8 cellular contexts compared by ENCODE assay signal in the genomic region with DNA sequence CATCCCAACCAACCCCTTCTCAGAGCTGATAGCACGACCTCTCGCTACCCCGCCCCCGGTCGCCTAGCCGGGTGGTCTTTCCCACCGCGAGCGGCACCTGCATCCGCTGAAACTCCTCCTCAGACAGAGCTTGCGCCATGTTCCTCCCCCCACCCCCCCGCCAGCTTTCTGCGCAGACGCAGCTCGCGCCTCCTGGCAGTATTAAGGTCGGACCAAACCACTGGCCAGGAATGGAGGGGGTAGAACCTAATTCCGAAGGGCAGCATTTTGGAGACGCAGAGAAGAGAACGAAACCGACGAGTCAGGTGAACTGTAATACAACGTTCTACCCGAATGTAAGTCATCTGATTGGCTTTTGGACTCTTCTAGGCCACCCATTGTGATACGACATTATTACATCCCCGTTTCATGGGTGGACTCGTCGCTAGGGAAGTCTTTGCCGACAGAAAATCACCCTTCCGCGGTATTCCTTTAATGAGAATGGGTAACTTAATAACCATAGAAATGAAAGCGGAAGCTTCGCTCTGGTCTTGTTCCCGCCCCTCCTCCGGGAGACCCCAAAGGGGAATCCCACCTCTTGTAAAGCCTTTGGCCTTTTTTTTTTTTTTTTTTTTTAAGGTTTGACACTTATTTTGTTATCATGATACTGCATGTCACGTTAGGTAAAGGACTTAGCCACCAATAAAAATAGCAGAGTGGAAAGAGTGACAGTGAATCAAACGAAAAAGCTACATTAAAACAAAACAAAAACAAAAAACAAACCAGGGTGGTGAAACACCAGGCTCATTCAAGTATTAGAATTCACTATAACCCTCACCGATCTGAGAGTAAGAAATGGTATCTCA. TPM values are rescaled to one million over a fixed set of nuclear protein-coding genes. Genes with fewer than 3 reads are reported as not detected.
DNase-seq lines count a peak whose midpoint lies in the region; ATAC-seq lines count a peak whose summit lies in the region.

A gene with protein sequence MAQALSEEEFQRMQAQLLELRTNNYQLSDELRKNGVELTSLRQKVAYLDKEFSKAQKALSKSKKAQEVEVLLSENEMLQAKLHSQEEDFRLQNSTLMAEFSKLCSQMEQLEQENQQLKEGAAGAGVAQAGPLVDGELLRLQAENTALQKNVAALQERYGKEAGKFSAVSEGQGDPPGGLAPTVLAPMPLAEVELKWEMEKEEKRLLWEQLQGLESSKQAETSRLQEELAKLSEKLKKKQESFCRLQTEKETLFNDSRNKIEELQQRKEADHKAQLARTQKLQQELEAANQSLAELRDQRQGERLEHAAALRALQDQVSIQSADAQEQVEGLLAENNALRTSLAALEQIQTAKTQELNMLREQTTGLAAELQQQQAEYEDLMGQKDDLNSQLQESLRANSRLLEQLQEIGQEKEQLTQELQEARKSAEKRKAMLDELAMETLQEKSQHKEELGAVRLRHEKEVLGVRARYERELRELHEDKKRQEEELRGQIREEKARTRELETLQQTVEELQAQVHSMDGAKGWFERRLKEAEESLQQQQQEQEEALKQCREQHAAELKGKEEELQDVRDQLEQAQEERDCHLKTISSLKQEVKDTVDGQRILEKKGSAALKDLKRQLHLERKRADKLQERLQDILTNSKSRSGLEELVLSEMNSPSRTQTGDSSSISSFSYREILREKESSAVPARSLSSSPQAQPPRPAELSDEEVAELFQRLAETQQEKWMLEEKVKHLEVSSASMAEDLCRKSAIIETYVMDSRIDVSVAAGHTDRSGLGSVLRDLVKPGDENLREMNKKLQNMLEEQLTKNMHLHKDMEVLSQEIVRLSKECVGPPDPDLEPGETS (minus strand): TSS at position 174 of the 845 bp plus-strand sequence. CDS start 35 bp downstream, at position 139.

- no peak within 1 kb of the TSS for H2AK5ac ChIP-seq in mesendoderm (ENCODE audit: low read length)

- H3K27ac Mint-ChIP-seq in CD8-positive, alpha-beta memory T cell, result peak within 1 kb of the TSS; percentile 90 to 100 (median 99)

- POLR2A ChIA-PET in CD8-positive, alpha-beta memory T cell (lab: Charles Lee), result interaction anchor here (0.6 to 1.7 kb wide), 10 partner anchors 10 to 308 kb away, joined by 3 to 8 read pairs (median 4); a partner anchor contains a TSS

- peaks cover 0 to 10% of the 10 kb centered on the region in 2 donors for H3K27me3 Mint-ChIP-seq in CD8-positive, alpha-beta memory T cell

- no peak within 1 kb of the TSS for H2BK15ac ChIP-seq in mesendoderm (replicated peaks; ENCODE audit: low read depth)

- H3K4me2 ChIP-seq in mesendoderm (ENCODE audit: low read length), result peak within 1 kb of the TSS; percentile 52

- peaks cover 15% of the 10 kb centered on the region for H3K4me1 ChIP-seq in CD8-positive, alpha-beta memory T cell (ENCODE audit: insufficient read depth, low read length)
- H3K4me1 ChIP-seq in endocrine pancreas (ENCODE audit: control insufficient read depth, insufficient read depth, low read length), result no peaks in the 10 kb centered on the region
- no peaks in the 10 kb centered on the region for H3K4me1 ChIP-seq in mesendoderm (ENCODE audit: control insufficient read depth, low read depth, low read length)

- peak within 1 kb of the TSS; percentile 95 for H3K27ac ChIP-seq in CD8-positive, alpha-beta memory T cell (ENCODE audit: low read depth, low read length)
- H3K27ac ChIP-seq in mesendoderm (ENCODE audit: low read depth, low read length), result no peak within 1 kb of the TSS

- H3K9me3 Mint-ChIP-seq in CD8-positive, alpha-beta memory T cell, result no peaks in the 10 kb centered on the region

- no peak within 1 kb of the TSS for H2BK5ac ChIP-seq in mesendoderm (ENCODE audit: low read length)

- peak within 1 kb of the TSS; percentile 82 for H3K4me3 ChIP-seq in CD8-positive, alpha-beta memory T cell (ENCODE audit: low read length)
- H3K4me3 ChIP-seq in endocrine pancreas (ENCODE audit: control insufficient read depth, insufficient read depth, low read length) (peak within 1 kb of the TSS; percentile 82), mesendoderm (ENCODE audit: low read length) (peak within 1 kb of the TSS; percentile 73)

- no peak within 1 kb of the TSS for H3K4ac ChIP-seq in mesendoderm (ENCODE audit: low read depth, low read length)

- H3K4me3 Mint-ChIP-seq in CD8-positive, alpha-beta memory T cell, result peak within 1 kb of the TSS; percentile 94 to 100 (median 98)

- peak within 1 kb of the TSS; percentile 90 for H3K56ac ChIP-seq in mesendoderm (ENCODE audit: low read length)

- H4K8ac ChIP-seq in mesendoderm (ENCODE audit: low read depth, low read length), result no peak within 1 kb of the TSS

- peaks cover 2% of the 10 kb centered on the region for H3K79me2 ChIP-seq in mesendoderm (ENCODE audit: control insufficient read depth, insufficient read depth, low read length)

- H3K27me3 ChIP-seq in CD8-positive, alpha-beta memory T cell (ENCODE audit: insufficient read depth, low read length, poor library complexity, severe bottlenecking), result no peaks in the 10 kb centered on the region
- H3K27me3 ChIP-seq in endocrine pancreas (ENCODE audit: control insufficient read depth, insufficient read depth, low read length) (no peaks in the 10 kb centered on the region), mesendoderm (ENCODE audit: insufficient read depth, low read length, poor library complexity) (no peaks in the 10 kb centered on the region)

- peaks cover 5 to 27% (median 6%) of the 10 kb centered on the region in 3 donors for H3K36me3 Mint-ChIP-seq in CD8-positive, alpha-beta memory T cell

- no peaks in the 10 kb centered on the region for H3K9me3 ChIP-seq in CD8-positive, alpha-beta memory T cell (ENCODE audit: low read length)
- no peaks in the 10 kb centered on the region for H3K9me3 ChIP-seq in endocrine pancreas (ENCODE audit: control insufficient read depth, low read length)

- peaks cover 29 to 40% (median 32%) of the 10 kb centered on the region in 3 donors for H3K4me1 Mint-ChIP-seq in CD8-positive, alpha-beta memory T cell

- no peak within 1 kb of the TSS for H2BK120ac ChIP-seq in mesendoderm (ENCODE audit: low read depth, low read length)

- H3K36me3 ChIP-seq in CD8-positive, alpha-beta memory T cell (ENCODE audit: insufficient read depth, low read length), result peaks cover 12% of the 10 kb centered on the region
- peaks cover 5% of the 10 kb centered on the region for H3K36me3 ChIP-seq in endocrine pancreas (ENCODE audit: control insufficient read depth, insufficient read depth, low read length)
- H3K36me3 ChIP-seq in mesendoderm (ENCODE audit: control insufficient read depth, insufficient read depth, low read length), result no peaks in the 10 kb centered on the region

- H3K9ac ChIP-seq in endocrine pancreas (ENCODE audit: control insufficient read depth, insufficient read depth, low read length), result peak within 1 kb of the TSS; percentile 96
- H3K9ac ChIP-seq in mesendoderm (ENCODE audit: low read length), result peak within 1 kb of the TSS; percentile 82

- DNase-seq in CD8-positive, alpha-beta memory T cell, result peak; percentile 67 to 88 (median 83)
- peak; percentile 91 for DNase-seq in HT-29 (ENCODE audit: low spot score)
- DNase-seq in NOMO-1 treated with dmso at 0.1 percent for 144 hours (lab: John Stamatoyannopoulos, UW; ENCODE audit: unreplicated experiment), result peak; percentile 68
- peak in 2 of 3 experiments; percentile 45 to 49 for DNase-seq in activated CD8-positive, alpha-beta memory T cell treated with anti-CD3 and anti-CD28 coated beads for 48 hours (ENCODE audit: low read depth in 2 of 3, low spot score in 2 of 3)
- DNase-seq in mesendoderm, result peak; percentile 95
- DNase-seq in stimulated activated CD8-positive, alpha-beta memory T cell treated with anti-CD3 and anti-CD28 coated beads, Interleukin-15, amount 100 ng/mL, for 1 hour (ENCODE audit: low read depth), result peak; percentile 47

- H3K23ac ChIP-seq in mesendoderm (ENCODE audit: low read length), result no peak within 1 kb of the TSS

- no peak within 1 kb of the TSS for H4K5ac ChIP-seq in mesendoderm (ENCODE audit: low read length)

- CTCF ChIA-PET in CD8-positive, alpha-beta memory T cell (lab: Charles Lee), result interaction anchor here (0.6 to 1.0 kb wide), 3 partner anchors 44 to 426 kb away, joined by 3 read pairs; no protein-coding TSS in a partner anchor

- H3K18ac ChIP-seq in mesendoderm (ENCODE audit: low read length), result no peak within 1 kb of the TSS

- ATAC-seq in GM19467 (IDR thresholded peaks at IDR 0.05; ENCODE audit: unreplicated experiment), result peak; percentile 69

- WGBS in mesendoderm (ENCODE audit: extremely low coverage, insufficient coverage, low lambda C conversion rate), result no CpG with 5 or more reads among the region's 38 CpGs

- H3K79me1 ChIP-seq in mesendoderm (ENCODE audit: low read length), result no peaks in the 10 kb centered on the region

RNA-seq across cellular contexts. Expression of the gene that starts here (rescaled TPM):
- total RNA-seq in CD8-positive, alpha-beta memory T cell, result 10 to 100 TPM; 56.8 to 57.7 TPM
- 21.2 TPM for polyA plus RNA-seq in CD8-positive, alpha-beta memory T cell
- 24.6 and 26.4 TPM in 2 replicates for total RNA-seq in HT-29 (2014; rRNA removed; shearing (Covaris generic))
- 16.5 TPM for polyA plus RNA-seq in mesendoderm (2013, experiment 1 of 2)
- polyA plus RNA-seq in mesendoderm (2013, experiment 2 of 2), result 17.5 TPM
